Comparison of ENCODE assay signal across 21 cellular contexts in the genomic region with DNA sequence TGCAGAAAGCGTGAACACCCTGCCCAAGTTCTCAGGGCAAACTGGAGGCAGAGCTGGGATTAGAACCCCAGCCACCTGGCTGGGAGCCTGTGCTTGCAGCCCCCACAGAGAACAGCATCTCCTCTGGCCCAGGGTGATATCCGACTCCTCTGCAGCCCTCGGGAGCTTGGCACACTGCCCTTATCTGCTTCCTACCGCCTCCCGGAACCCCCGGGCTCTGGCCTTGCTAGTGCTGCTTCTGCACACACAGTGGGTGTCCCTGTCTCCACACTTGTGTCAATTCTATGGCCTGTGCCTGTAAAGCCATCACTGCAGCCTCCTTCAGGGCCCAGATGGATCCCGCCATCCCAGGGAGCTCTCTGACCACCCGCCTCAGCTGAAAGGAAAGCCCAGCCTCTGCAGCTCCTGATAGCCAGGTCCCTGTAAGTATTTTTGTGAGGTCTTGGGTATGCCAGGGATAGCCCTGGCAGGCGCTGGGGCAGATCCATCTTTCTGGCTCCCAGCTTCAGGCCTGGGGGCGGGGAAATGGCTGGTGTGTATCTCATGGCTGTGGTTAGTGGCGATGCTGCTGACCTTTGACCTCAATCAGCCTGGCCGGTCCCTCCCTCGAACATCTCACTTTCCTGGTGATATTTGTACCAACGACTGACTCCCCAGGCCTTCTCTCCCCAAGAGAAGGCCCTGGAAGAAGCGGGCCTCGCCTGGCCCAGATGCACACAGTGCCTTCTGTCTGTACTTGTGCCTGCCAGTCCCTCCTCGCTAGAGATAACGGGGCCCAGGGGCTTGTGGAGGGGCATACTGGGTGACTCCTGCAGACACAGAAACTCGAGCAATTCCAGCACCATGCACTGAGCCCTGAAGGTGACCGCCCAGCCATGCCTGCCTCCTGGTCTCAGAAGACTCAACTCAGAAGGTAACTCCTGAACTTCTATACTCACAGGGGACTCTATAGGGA.
DNase-seq lines count a peak whose midpoint lies in the region; ATAC-seq, FAIRE-seq and TF ChIP-seq lines count a peak whose summit lies in the region.
"Had no signal": no experiment of that assay in that cellular context is flagged by ENCODE, and none has a peak within 500 bp of the region (broad histone marks: within the 10 kb centered on the region; RNA-seq: fewer than 3 reads in every experiment).

No MANE protein-coding gene starts in this region.

- H3K36me3 Mint-ChIP-seq in GM23338 (ENCODE audit: low read depth) (no peaks in the 10 kb centered on the region), astrocyte (ENCODE audit: low read depth, unreplicated experiment) (peaks cover 19% of the 10 kb centered on the region)
- H3K36me3 Mint-ChIP-seq in CD4-positive, alpha-beta T cell (ENCODE audit: low read depth) = no peaks in the 10 kb centered on the region
- H3K36me3 Mint-ChIP-seq: natural killer cell had no signal

- H3K79me2 ChIP-seq in GM23338 (replicated peaks; ENCODE audit: insufficient read depth) (no peaks in the 10 kb centered on the region), astrocyte (ENCODE audit: insufficient read depth, low read length) (no peaks in the 10 kb centered on the region)

- CTCF ChIA-PET in CD4-positive, alpha-beta T cell (lab: Charles Lee) = no interaction called here

- H3K36me3 ChIP-seq in GM23338 (ENCODE audit: insufficient read depth) (no peaks in the 10 kb centered on the region), astrocyte (ENCODE audit: insufficient read depth, low read length) (no peaks in the 10 kb centered on the region)
- H3K36me3 ChIP-seq: colonic mucosa, right atrium auricular region had no signal

- H3K4me3 ChIP-seq in GM23338 (no peak overlapping the region), astrocyte (ENCODE audit: insufficient read depth, low read depth, low read length) (no peak overlapping the region)
- H3K4me3 ChIP-seq: BLaER1, colonic mucosa, gastroesophageal sphincter, lower lobe of right lung, right atrium auricular region, suprapubic skin had no signal

- H3K27ac Mint-ChIP-seq in GM23338 = peak overlapping the region; percentile 82; the same call in 1 of the 2 replicates
- peak overlapping the region; percentile 41 for H3K27ac Mint-ChIP-seq in astrocyte (ENCODE audit: unreplicated experiment)
- no peak overlapping the region for H3K27ac Mint-ChIP-seq in CD4-positive, alpha-beta T cell
- H3K27ac Mint-ChIP-seq: activated CD8-positive, alpha-beta T cell treated with anti-CD3 and anti-CD28 coated beads for 36 hours; activated T-helper 1 cell treated with anti-CD3 and anti-CD28 coated beads, Interleukin-12 subunit alpha, Interleukin-12 subunit beta, Interleukin-2, Interleukin-4 antibody, amounts not matched to agents 30 ng/mL and 10 ng/mL and 1 ng/mL, durations not matched to agents 14 hours and 24 hours and 36 hours; natural killer cell had no signal

- DNase-seq in GM23338 (ENCODE audit: low spot score) (no peak), NCI-H2107 (lab: John Stamatoyannopoulos, UW) (peak; percentile 84), astrocyte (ENCODE audit: low read depth) (no peak), posterior vena cava (ENCODE audit: low spot score) (peak; percentile 62), ACHN (no peak)
- DNase-seq in CD4-positive, alpha-beta T cell = no peak
- no peak for DNase-seq in activated effector memory CD4-positive, alpha-beta T cell treated with Interleukin-2 at 50 U/mL for 16 hours
- DNase-seq: activated CD8-positive, alpha-beta T cell treated with anti-CD3 and anti-CD28 coated beads for 36 hours; amygdala; colonic mucosa; GOT3; lower lobe of right lung; natural killer cell; NCI-H226 had no signal

- H3K9me3 Mint-ChIP-seq in GM23338 (no peaks in the 10 kb centered on the region), astrocyte (ENCODE audit: unreplicated experiment) (peaks cover 3% of the 10 kb centered on the region)
- H3K9me3 Mint-ChIP-seq in CD4-positive, alpha-beta T cell = no peaks in the 10 kb centered on the region
- H3K9me3 Mint-ChIP-seq: activated CD8-positive, alpha-beta T cell treated with anti-CD3 and anti-CD28 coated beads for 36 hours; activated T-helper 1 cell treated with anti-CD3 and anti-CD28 coated beads, Interleukin-12 subunit alpha, Interleukin-12 subunit beta, Interleukin-2, Interleukin-4 antibody, amounts not matched to agents 30 ng/mL and 10 ng/mL and 1 ng/mL, durations not matched to agents 14 hours and 24 hours and 36 hours; natural killer cell had no signal

- H2AFZ ChIP-seq in GM23338 (no peak overlapping the region), astrocyte (ENCODE audit: low read depth, low read length) (no peak overlapping the region)

- intact Hi-C loops in posterior vena cava (cut with DNase I) = no loop called here
- intact Hi-C loops in CD4-positive, alpha-beta T cell (cut with DNase I, micrococcal nuclease) = no loop called here

- ATAC-seq in GM23338 = no peak
- no peak for ATAC-seq in CD4-positive, alpha-beta T cell (ENCODE audit: poor library complexity)
- ATAC-seq: activated CD8-positive, alpha-beta T cell treated with anti-CD3 and anti-CD28 coated beads for 36 hours; gastroesophageal sphincter; lower lobe of right lung; natural killer cell had no signal

- no peak overlapping the region for H3K9ac ChIP-seq in astrocyte (ENCODE audit: low read length)
- H3K9ac ChIP-seq: BLaER1 had no signal

- no peaks in the 10 kb centered on the region for H3K9me3 ChIP-seq in astrocyte (ENCODE audit: insufficient read depth, low read depth, low read length)
- H3K9me3 ChIP-seq in CD4-positive, alpha-beta T cell (ENCODE audit: control insufficient read depth, low read length) = no peaks in the 10 kb centered on the region
- H3K9me3 ChIP-seq: colonic mucosa, gastroesophageal sphincter, lower lobe of right lung, right atrium auricular region, suprapubic skin had no signal

- H4K20me1 ChIP-seq in GM23338 (replicated peaks; ENCODE audit: insufficient read depth) (no peaks in the 10 kb centered on the region), astrocyte (ENCODE audit: insufficient read depth, low read length) (no peaks in the 10 kb centered on the region)
- H4K20me1 ChIP-seq: BLaER1 had no signal

- no peaks in the 10 kb centered on the region for H3K27me3 ChIP-seq in GM23338 (ENCODE audit: insufficient read depth)
- H3K27me3 ChIP-seq in astrocyte (ENCODE audit: insufficient read depth, low read length) = no peaks in the 10 kb centered on the region
- H3K27me3 ChIP-seq in CD4-positive, alpha-beta T cell (ENCODE audit: control insufficient read depth, insufficient read depth, low read length) = no peaks in the 10 kb centered on the region
- H3K27me3 ChIP-seq: BLaER1, colonic mucosa, gastroesophageal sphincter, right atrium auricular region, suprapubic skin had no signal

- H3K4me3 Mint-ChIP-seq in GM23338 (no peak overlapping the region), astrocyte (ENCODE audit: unreplicated experiment) (no peak overlapping the region)
- H3K4me3 Mint-ChIP-seq in CD4-positive, alpha-beta T cell = no peak overlapping the region
- H3K4me3 Mint-ChIP-seq: activated CD8-positive, alpha-beta T cell treated with anti-CD3 and anti-CD28 coated beads for 36 hours; activated T-helper 1 cell treated with anti-CD3 and anti-CD28 coated beads, Interleukin-12 subunit alpha, Interleukin-12 subunit beta, Interleukin-2, Interleukin-4 antibody, amounts not matched to agents 30 ng/mL and 10 ng/mL and 1 ng/mL, durations not matched to agents 14 hours and 24 hours and 36 hours; natural killer cell had no signal

- in situ Hi-C loops in ACHN (cut with HindIII; ENCODE audit: low pct_ligation_motif_present, low pct_unique_long_range_greater_than_20kb, low sequenced_read_pairs) = no loop called here

- H3F3A ChIP-seq in GM23338 (replicated peaks; ENCODE audit: low read depth) = no peaks in the 10 kb centered on the region

- H3K27me3 Mint-ChIP-seq in GM23338 (ENCODE audit: insufficient read depth, low read depth, poor library complexity) (peaks cover 3% of the 10 kb centered on the region), astrocyte (ENCODE audit: low read depth, unreplicated experiment) (peaks cover 16% of the 10 kb centered on the region)
- H3K27me3 Mint-ChIP-seq in CD4-positive, alpha-beta T cell = no peaks in the 10 kb centered on the region
- H3K27me3 Mint-ChIP-seq: activated CD8-positive, alpha-beta T cell treated with anti-CD3 and anti-CD28 coated beads for 36 hours had no signal

- H3K4me1 Mint-ChIP-seq in GM23338 = peaks cover 18% of the 10 kb centered on the region
- peaks cover 3% of the 10 kb centered on the region for H3K4me1 Mint-ChIP-seq in astrocyte (ENCODE audit: low read depth, unreplicated experiment)
- H3K4me1 Mint-ChIP-seq in CD4-positive, alpha-beta T cell (ENCODE audit: low read depth) = no peaks in the 10 kb centered on the region
- H3K4me1 Mint-ChIP-seq: natural killer cell had no signal

- H3K4me2 ChIP-seq in GM23338 (no peak overlapping the region), astrocyte (ENCODE audit: low read length) (no peak overlapping the region)
- H3K4me2 ChIP-seq: BLaER1 had no signal

- H3K4me1 ChIP-seq in GM23338 (ENCODE audit: insufficient read depth) (peaks cover 4% of the 10 kb centered on the region), astrocyte (ENCODE audit: insufficient read depth, low read length) (no peaks in the 10 kb centered on the region)
- H3K4me1 ChIP-seq: colonic mucosa, lower lobe of right lung, suprapubic skin had no signal

- FAIRE-seq in astrocyte (lab: Jason Lieb, UNC) = no peak

- H3K27ac ChIP-seq in GM23338 (ENCODE audit: low read depth) (no peak overlapping the region), astrocyte (ENCODE audit: low read depth, low read length) (no peak overlapping the region)
- no peak overlapping the region for H3K27ac ChIP-seq in CD4-positive, alpha-beta T cell (ENCODE audit: low read depth, low read length)
- H3K27ac ChIP-seq: BLaER1, colonic mucosa, epithelial cell of prostate, gastroesophageal sphincter, lower lobe of right lung, suprapubic skin, VCaP had no signal

- H3K9me2 ChIP-seq in GM23338 (ENCODE audit: insufficient read depth) = no peaks in the 10 kb centered on the region

- TF ChIP-seq CTCF in GM23338 (conservative IDR thresholded peaks at IDR 0.05; ENCODE audit: low read depth in 2 of 2) = no peak
- TF ChIP-seq CTCF in astrocyte (IDR thresholded peaks at IDR 0.05; ENCODE audit: insufficient read depth, low read depth, low read length) = no peak
- TF ChIP-seq CTCF in CD4-positive, alpha-beta T cell (IDR thresholded peaks at IDR 0.05) = no peak

- POLR2A ChIA-PET in CD4-positive, alpha-beta T cell (lab: Charles Lee) = no interaction called here

TF ChIP-seq in GM23338, 12 proteins besides CTCF, POLR2A, EP300 and RAD21:
- no peak for TF ChIP-seq ZNF331 (CRISPR knock-in tag; IDR thresholded peaks at IDR 0.05; ENCODE audit: low read depth)
- TF ChIP-seq, protein P1, sequence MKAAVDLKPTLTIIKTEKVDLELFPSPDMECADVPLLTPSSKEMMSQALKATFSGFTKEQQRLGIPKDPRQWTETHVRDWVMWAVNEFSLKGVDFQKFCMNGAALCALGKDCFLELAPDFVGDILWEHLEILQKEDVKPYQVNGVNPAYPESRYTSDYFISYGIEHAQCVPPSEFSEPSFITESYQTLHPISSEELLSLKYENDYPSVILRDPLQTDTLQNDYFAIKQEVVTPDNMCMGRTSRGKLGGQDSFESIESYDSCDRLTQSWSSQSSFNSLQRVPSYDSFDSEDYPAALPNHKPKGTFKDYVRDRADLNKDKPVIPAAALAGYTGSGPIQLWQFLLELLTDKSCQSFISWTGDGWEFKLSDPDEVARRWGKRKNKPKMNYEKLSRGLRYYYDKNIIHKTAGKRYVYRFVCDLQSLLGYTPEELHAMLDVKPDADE (IDR thresholded peaks at IDR 0.05) = no peak
TF ChIP-seq in GM23338: peak in this region for 0.

Comparison
In these comparisons a context has a peak if more than half of its experiments do, and no peak if none do; other contexts are left out.
1. DNase-seq: peak in NCI-H2107 (single experiment) and posterior vena cava (single experiment); none in GM23338 (single experiment), astrocyte (single experiment), CD4-positive, alpha-beta T cell (0 of 10), activated effector memory CD4-positive, alpha-beta T cell treated with Interleukin-2 at 50 U/mL for 16 hours (single experiment) and ACHN (single experiment).